Comparison of ENCODE assay signal across 10 cellular contexts in the genomic region with DNA sequence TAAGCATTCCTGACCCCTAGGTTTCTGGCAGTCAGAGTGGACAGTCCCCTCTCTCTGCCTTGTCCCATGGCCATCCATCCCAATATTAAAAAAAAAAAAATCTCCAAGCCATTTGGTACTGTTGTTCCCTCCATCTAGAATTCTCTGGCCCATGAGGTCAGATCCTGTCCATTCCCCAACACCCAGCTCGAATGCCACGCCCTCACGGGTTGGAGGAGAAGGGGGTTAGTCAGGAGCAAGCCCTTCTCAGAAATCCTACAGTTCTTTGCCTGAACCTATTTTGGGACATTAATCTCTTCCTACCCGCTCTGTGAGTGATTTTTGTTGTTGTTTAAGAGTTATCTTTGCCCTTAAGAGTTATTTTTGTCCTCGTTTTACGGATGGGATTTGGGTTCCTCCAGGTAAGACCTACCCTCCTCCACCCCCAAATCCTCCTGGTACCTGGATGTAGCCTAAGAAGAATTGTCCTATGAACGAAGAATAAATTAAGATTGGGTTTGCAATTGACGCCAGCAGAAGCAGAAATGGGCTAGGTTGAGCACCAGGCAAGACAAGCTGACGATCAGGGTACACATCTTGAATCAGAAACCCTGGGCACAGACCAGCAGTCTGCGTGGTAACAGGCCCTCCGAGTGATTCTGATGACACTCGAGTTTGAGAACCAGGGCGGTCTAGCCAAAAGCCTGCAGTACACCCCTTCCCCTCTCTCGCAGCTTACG. TPM values are rescaled to one million over a fixed set of nuclear protein-coding genes. Genes with fewer than 3 reads are reported as not detected.
A peak's percentile ranks its signal among the peaks of the same experiment; 100 is the strongest.
DNase-seq lines count a peak whose midpoint lies in the region; ATAC-seq, FAIRE-seq and TF ChIP-seq lines count a peak whose summit lies in the region.
"Had no signal": no experiment of that assay in that cellular context is flagged by ENCODE, and none has a peak within 500 bp of the region (broad histone marks: within the 10 kb centered on the region; RNA-seq: fewer than 3 reads in every experiment).

No MANE protein-coding gene starts in this region.

- in situ Hi-C loops in brain microvascular endothelial cell (cut with HindIII; ENCODE audit: low pct_ligation_motif_present, low sequenced_read_pairs), result no loop called here

- no peaks in the 10 kb centered on the region for H3K9me3 Mint-ChIP-seq in activated naive CD4-positive, alpha-beta T cell treated with anti-CD3 and anti-CD28 coated beads, Interleukin-2, amount 10 ng/mL, durations not matched to agents 7 days and 5 days

- intact Hi-C loops in lower lobe of right lung (cut with DNase I), result no loop called here

- H3K36me3 ChIP-seq in brain microvascular endothelial cell (replicated peaks) (no peaks in the 10 kb centered on the region), lower lobe of right lung (no peaks in the 10 kb centered on the region)

- H3K4me3 Mint-ChIP-seq in activated naive CD4-positive, alpha-beta T cell treated with anti-CD3 and anti-CD28 coated beads, Interleukin-2, amount 10 ng/mL, durations not matched to agents 7 days and 5 days, result peak overlapping the region; percentile 37

- H3K4me1 ChIP-seq in lower lobe of right lung, result peaks cover 9% of the 10 kb centered on the region

- CTCF ChIA-PET in activated naive CD4-positive, alpha-beta T cell treated with anti-CD3 and anti-CD28 coated beads, Interleukin-2, amount 10 ng/mL, durations not matched to agents 7 days and 5 days (lab: Charles Lee), result no interaction called here

- no peak for DNase-seq in activated naive CD4-positive, alpha-beta T cell treated with anti-CD3 and anti-CD28 coated beads, Interleukin-2, amount 10 ng/mL, durations not matched to agents 7 days and 5 days
- no peak for DNase-seq in activated naive CD4-positive, alpha-beta T cell treated with Interleukin-2 at 50 U/mL for 16 hours
- DNase-seq in brain microvascular endothelial cell (no peak), lower lobe of right lung (no peak), urothelium cell line (ENCODE audit: low spot score) (no peak), epidermal melanocyte (ENCODE audit: insufficient read length, low spot score) (no peak), mesenteric fat pad (ENCODE audit: low spot score) (no peak)
- DNase-seq: NCI-H1105 treated with DMSO at 0.1 percent for 48 hours, SHP77 had no signal

- TF ChIP-seq CTCF in brain microvascular endothelial cell (IDR thresholded peaks at IDR 0.05; ENCODE audit: low read depth, low read length, missing control alignments) (no peak), lower lobe of right lung (IDR thresholded peaks at IDR 0.05) (no peak)

- no peaks in the 10 kb centered on the region for H3K36me3 Mint-ChIP-seq in activated naive CD4-positive, alpha-beta T cell treated with anti-CD3 and anti-CD28 coated beads, Interleukin-2, amount 10 ng/mL, durations not matched to agents 7 days and 5 days

- peaks cover 13% of the 10 kb centered on the region for H3K4me1 Mint-ChIP-seq in activated naive CD4-positive, alpha-beta T cell treated with anti-CD3 and anti-CD28 coated beads, Interleukin-2, amount 10 ng/mL, durations not matched to agents 7 days and 5 days

- H3K27me3 Mint-ChIP-seq in activated naive CD4-positive, alpha-beta T cell treated with anti-CD3 and anti-CD28 coated beads, Interleukin-2, amount 10 ng/mL, durations not matched to agents 7 days and 5 days, result peaks cover 44% of the 10 kb centered on the region

- H3K27ac Mint-ChIP-seq in activated naive CD4-positive, alpha-beta T cell treated with anti-CD3 and anti-CD28 coated beads, Interleukin-2, amount 10 ng/mL, durations not matched to agents 7 days and 5 days, result no peak overlapping the region

- H3K27me3 ChIP-seq in brain microvascular endothelial cell (replicated peaks), result no peaks in the 10 kb centered on the region
- H3K27me3 ChIP-seq in lower lobe of right lung (ENCODE audit: low read depth), result peaks cover 39% of the 10 kb centered on the region

- no peaks in the 10 kb centered on the region for H3K9me3 ChIP-seq in lower lobe of right lung

- FAIRE-seq in urothelium cell line (lab: Jason Lieb, UNC), result no peak

- peak overlapping the region; percentile 53 for H3K4me3 ChIP-seq in brain microvascular endothelial cell (ENCODE audit: low read depth, low read length)
- peak overlapping the region; percentile 47 for H3K4me3 ChIP-seq in lower lobe of right lung

- ATAC-seq in lower lobe of right lung, result no peak

- H3K27ac ChIP-seq in brain microvascular endothelial cell, result no peak overlapping the region
- H3K27ac ChIP-seq in lower lobe of right lung, result no peak overlapping the region
- peak overlapping the region; percentile 48 for H3K27ac ChIP-seq in temporal lobe (ENCODE audit: low read depth, low read length)

RNA-seq across cellular contexts. Expression of a gene that starts 1.0 kb away (rescaled TPM):
- total RNA-seq in lower lobe of right lung, result 0.12 TPM
- 26.8 TPM for total RNA-seq in temporal lobe
- total RNA-seq in mesenteric fat pad, result 0.45 TPM

RNA-seq across cellular contexts. Expression of a gene that starts 30.0 kb away (rescaled TPM):
- 39.5 TPM for total RNA-seq in lower lobe of right lung
- total RNA-seq in temporal lobe, result 2.7 TPM
- 38.2 TPM for total RNA-seq in mesenteric fat pad

Comparison
In these comparisons a context has a peak if more than half of its experiments do, and no peak if none do; other contexts are left out.
1. RNA of a gene that starts 1.0 kb away (total RNA-seq): 26.8 TPM in temporal lobe (single experiment); 0.45 TPM in mesenteric fat pad (single experiment) and 0.12 TPM in lower lobe of right lung (single experiment); every median in the first group is over 10 times any median in the second.
2. RNA of a gene that starts 30.0 kb away (total RNA-seq): 39.5 TPM in lower lobe of right lung (single experiment) and 38.2 TPM in mesenteric fat pad (single experiment); 2.7 TPM in temporal lobe (single experiment); every median in the first group is over 10 times any median in the second.